Comparison of ENCODE assay signal across 1 cellular context in the genomic region with DNA sequence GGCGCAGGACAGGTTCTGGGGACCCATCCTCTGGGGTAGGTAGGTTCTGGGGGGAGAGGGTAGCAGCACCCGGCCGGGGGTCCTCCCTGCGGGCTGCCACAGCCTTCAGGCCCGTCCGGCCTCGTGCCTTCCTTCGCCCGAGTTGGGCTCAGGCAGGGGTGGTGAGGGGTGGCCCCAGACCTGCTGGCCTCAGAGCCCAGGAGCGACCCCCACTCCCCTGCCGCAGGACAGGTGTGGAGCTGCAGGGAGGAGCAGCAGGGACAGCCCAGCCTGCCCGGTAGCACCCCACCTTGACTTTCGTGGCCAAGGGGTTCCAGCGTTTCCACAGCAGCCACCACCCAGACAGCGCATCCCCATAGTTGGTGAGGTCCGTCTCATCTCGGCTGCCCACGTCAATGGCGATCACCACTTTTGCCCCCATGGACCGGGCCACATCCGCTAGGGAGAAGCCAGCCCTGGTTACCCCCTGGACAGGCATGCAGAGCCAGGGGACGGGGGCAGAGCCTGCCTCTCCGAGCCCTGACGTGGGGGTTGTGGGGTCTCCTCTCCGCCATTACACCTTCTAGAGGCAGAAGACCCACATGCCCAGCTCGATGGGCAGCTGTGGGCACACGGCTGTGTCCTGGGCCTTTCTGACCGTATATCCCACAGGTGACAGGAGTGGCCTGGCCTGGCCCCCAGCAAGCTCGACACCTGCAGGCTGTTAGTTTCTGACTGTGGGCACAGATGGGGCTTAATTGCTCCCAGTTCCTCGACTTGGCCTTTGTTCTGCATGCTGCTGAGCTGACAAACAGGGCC.
TF ChIP-seq lines count a peak whose summit lies in the region.

No MANE protein-coding gene starts in this region.

TF ChIP-seq in HCT116, 20 proteins besides CTCF, POLR2A, EP300 and RAD21:
- TF ChIP-seq YY1 (IDR thresholded peaks at IDR 0.05; ENCODE audit: extremely low read depth, insufficient replicate concordance, low read depth, low read length) = no peak
- TF ChIP-seq, protein P1, sequence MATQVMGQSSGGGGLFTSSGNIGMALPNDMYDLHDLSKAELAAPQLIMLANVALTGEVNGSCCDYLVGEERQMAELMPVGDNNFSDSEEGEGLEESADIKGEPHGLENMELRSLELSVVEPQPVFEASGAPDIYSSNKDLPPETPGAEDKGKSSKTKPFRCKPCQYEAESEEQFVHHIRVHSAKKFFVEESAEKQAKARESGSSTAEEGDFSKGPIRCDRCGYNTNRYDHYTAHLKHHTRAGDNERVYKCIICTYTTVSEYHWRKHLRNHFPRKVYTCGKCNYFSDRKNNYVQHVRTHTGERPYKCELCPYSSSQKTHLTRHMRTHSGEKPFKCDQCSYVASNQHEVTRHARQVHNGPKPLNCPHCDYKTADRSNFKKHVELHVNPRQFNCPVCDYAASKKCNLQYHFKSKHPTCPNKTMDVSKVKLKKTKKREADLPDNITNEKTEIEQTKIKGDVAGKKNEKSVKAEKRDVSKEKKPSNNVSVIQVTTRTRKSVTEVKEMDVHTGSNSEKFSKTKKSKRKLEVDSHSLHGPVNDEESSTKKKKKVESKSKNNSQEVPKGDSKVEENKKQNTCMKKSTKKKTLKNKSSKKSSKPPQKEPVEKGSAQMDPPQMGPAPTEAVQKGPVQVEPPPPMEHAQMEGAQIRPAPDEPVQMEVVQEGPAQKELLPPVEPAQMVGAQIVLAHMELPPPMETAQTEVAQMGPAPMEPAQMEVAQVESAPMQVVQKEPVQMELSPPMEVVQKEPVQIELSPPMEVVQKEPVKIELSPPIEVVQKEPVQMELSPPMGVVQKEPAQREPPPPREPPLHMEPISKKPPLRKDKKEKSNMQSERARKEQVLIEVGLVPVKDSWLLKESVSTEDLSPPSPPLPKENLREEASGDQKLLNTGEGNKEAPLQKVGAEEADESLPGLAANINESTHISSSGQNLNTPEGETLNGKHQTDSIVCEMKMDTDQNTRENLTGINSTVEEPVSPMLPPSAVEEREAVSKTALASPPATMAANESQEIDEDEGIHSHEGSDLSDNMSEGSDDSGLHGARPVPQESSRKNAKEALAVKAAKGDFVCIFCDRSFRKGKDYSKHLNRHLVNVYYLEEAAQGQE (IDR thresholded peaks at IDR 0.05; ENCODE audit: low read depth) = no peak
- TF ChIP-seq EZH2 (IDR thresholded peaks at IDR 0.05) = no peak
- no peak for TF ChIP-seq FOSL1 (IDR thresholded peaks at IDR 0.05; ENCODE audit: low read depth)
- no peak for TF ChIP-seq SIN3A (IDR thresholded peaks at IDR 0.05; ENCODE audit: low read depth)
- TF ChIP-seq EGR1 (IDR thresholded peaks at IDR 0.05; ENCODE audit: low read depth) = no peak
- TF ChIP-seq ELF1 (IDR thresholded peaks at IDR 0.05; ENCODE audit: borderline replicate concordance, low read depth) = no peak
- no peak for TF ChIP-seq SRF (IDR thresholded peaks at IDR 0.05; ENCODE audit: low read depth)
- no peak for TF ChIP-seq POLR2AphosphoS5 (IDR thresholded peaks at IDR 0.05; ENCODE audit: low read depth, low read length)
- no peak for TF ChIP-seq ZNF274 (IDR thresholded peaks at IDR 0.05; ENCODE audit: low read depth, low read length)
- TF ChIP-seq, protein P2, sequence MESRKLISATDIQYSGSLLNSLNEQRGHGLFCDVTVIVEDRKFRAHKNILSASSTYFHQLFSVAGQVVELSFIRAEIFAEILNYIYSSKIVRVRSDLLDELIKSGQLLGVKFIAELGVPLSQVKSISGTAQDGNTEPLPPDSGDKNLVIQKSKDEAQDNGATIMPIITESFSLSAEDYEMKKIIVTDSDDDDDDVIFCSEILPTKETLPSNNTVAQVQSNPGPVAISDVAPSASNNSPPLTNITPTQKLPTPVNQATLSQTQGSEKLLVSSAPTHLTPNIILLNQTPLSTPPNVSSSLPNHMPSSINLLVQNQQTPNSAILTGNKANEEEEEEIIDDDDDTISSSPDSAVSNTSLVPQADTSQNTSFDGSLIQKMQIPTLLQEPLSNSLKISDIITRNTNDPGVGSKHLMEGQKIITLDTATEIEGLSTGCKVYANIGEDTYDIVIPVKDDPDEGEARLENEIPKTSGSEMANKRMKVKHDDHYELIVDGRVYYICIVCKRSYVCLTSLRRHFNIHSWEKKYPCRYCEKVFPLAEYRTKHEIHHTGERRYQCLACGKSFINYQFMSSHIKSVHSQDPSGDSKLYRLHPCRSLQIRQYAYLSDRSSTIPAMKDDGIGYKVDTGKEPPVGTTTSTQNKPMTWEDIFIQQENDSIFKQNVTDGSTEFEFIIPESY (IDR thresholded peaks at IDR 0.05; ENCODE audit: extremely low read depth, insufficient replicate concordance, low read length) = no peak
- no peak for TF ChIP-seq SP1 (IDR thresholded peaks at IDR 0.05; ENCODE audit: low read depth)
- TF ChIP-seq CBX3 (IDR thresholded peaks at IDR 0.05; ENCODE audit: low read depth) = no peak
- TF ChIP-seq, protein P3, sequence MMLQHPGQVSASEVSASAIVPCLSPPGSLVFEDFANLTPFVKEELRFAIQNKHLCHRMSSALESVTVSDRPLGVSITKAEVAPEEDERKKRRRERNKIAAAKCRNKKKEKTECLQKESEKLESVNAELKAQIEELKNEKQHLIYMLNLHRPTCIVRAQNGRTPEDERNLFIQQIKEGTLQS (IDR thresholded peaks at IDR 0.05) = no peak
- TF ChIP-seq, protein P4, sequence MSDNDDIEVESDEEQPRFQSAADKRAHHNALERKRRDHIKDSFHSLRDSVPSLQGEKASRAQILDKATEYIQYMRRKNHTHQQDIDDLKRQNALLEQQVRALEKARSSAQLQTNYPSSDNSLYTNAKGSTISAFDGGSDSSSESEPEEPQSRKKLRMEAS (IDR thresholded peaks at IDR 0.05) = no peak
- TF ChIP-seq EZH2phosphoT487 (IDR thresholded peaks at IDR 0.05; ENCODE audit: borderline replicate concordance) = no peak
